In the genomic region with DNA sequence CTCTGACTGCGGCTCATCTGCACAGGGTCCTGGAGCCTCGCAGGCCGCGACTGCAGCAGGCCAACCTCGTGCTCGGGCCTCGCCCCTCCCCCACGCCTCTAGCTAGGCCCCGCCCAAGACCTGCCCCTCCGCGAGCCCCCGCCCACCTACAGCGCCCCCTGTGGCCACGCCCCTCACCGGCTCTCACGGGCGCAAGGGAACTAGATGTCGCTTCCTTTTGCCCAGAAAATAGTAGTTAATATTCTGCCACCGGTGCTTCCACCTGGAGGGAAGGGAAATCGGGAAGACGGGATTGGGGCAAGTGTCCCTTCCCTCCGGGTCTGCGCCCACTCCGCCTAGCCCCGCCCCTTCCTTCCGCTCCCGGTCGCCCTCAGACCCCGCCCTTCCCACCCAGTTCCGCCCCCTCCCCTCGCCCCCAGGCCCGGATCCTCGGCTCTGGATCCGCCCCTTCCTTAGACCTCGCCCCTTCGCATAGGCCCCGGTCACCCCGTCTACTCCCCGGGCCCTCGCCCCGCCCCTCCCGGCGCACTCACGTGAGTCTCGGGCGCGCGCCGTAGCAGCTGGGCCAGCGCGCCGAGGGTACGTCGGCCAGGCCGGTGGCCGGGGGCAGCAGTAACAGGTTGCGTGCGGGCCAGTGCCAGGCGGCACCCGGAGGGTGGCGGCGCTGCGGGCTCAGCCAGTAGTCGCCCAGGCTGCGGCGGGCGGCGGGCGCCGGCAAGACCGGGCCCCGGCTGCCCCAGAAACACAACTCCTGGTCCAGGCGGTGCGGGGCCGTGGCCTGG, we compare ENCODE assay signal across 8 cellular contexts. TPM values are rescaled to one million over a fixed set of nuclear protein-coding genes. Genes with fewer than 3 reads are reported as not detected.
DNase-seq lines count a peak whose midpoint lies in the region; ATAC-seq lines count a peak whose summit lies in the region.

No MANE protein-coding gene starts in this region.

- no peaks in the 10 kb centered on the region for H3K27me3 ChIP-seq in endocrine pancreas (ENCODE audit: control insufficient read depth, insufficient read depth, low read length)

- ATAC-seq in GM19468 (IDR thresholded peaks at IDR 0.05; ENCODE audit: extremely low read depth, unreplicated experiment), result peak; percentile 61

- no peak overlapping the region for H3K4me3 ChIP-seq in endocrine pancreas (ENCODE audit: control insufficient read depth, insufficient read depth, low read length)

- DNase-seq in COR-L47 (lab: John Stamatoyannopoulos, UW) (peak; percentile 95), HT1080 (ENCODE audit: low read depth) (peak; percentile 70), NOMO-1 (lab: John Stamatoyannopoulos, UW; ENCODE audit: unreplicated experiment in 2 of 2) (peak; percentile 85 to 88), mesenteric fat pad (ENCODE audit: low spot score) (peak; percentile 97)
- peak; percentile 66 to 80 (median 75) for DNase-seq in activated CD8-positive, alpha-beta memory T cell treated with anti-CD3 and anti-CD28 coated beads for 48 hours (ENCODE audit: low read depth in 2 of 3, low spot score in 2 of 3)
- peak; percentile 83 for DNase-seq in stimulated activated CD8-positive, alpha-beta memory T cell treated with anti-CD3 and anti-CD28 coated beads, Interleukin-15, amount 100 ng/mL, for 1 hour (ENCODE audit: low read depth)

- no peaks in the 10 kb centered on the region for H3K9me3 ChIP-seq in endocrine pancreas (ENCODE audit: control insufficient read depth, low read length)

- no peaks in the 10 kb centered on the region for H3K4me1 ChIP-seq in endocrine pancreas (ENCODE audit: control insufficient read depth, insufficient read depth, low read length)

- peak overlapping the region; percentile 90 for H3K9ac ChIP-seq in endocrine pancreas (ENCODE audit: control insufficient read depth, insufficient read depth, low read length)

- no peaks in the 10 kb centered on the region for H3K36me3 ChIP-seq in endocrine pancreas (ENCODE audit: control insufficient read depth, insufficient read depth, low read length)

RNA-seq across cellular contexts. Expression of gene FAM229A, which starts 11.0 kb away (rescaled TPM):
- 1.2 and 1.9 TPM in 2 replicates for total RNA-seq in HT1080 (2014; rRNA removed; shearing (Covaris generic))
- polyA plus RNA-seq in HT1080 (2015; cell fraction: cytosol; rRNA removed), result 0.58 and 1.1 TPM in 2 replicates
- 38.6 and 39.2 TPM in 2 replicates for polyA plus RNA-seq in HT1080 (2015; cell fraction: nucleus; rRNA removed)
- 6.2 TPM for total RNA-seq in mesenteric fat pad

RNA-seq across cellular contexts. Expression of gene TSSK3, which starts 11.1 kb away (rescaled TPM):
- 0.60 TPM in 1 of 2 replicates, not detected in the other for total RNA-seq in HT1080 (2014; rRNA removed; shearing (Covaris generic))
- polyA plus RNA-seq in HT1080 (2015; cell fraction: cytosol; rRNA removed), result 0.34 and 0.67 TPM in 2 replicates
- 1.6 and 3.7 TPM in 2 replicates for polyA plus RNA-seq in HT1080 (2015; cell fraction: nucleus; rRNA removed)
- 1.2 TPM for total RNA-seq in mesenteric fat pad

RNA-seq across cellular contexts. Expression of gene MARCKSL1, which starts 15.2 kb away (rescaled TPM):
- 89.4 and 127 TPM in 2 replicates for total RNA-seq in HT1080 (2014; rRNA removed; shearing (Covaris generic))
- 130 and 148 TPM in 2 replicates for polyA plus RNA-seq in HT1080 (2015; cell fraction: cytosol; rRNA removed)
- polyA plus RNA-seq in HT1080 (2015; cell fraction: nucleus; rRNA removed), result 61.1 and 61.3 TPM in 2 replicates
- total RNA-seq in mesenteric fat pad, result 51.8 TPM

RNA-seq across cellular contexts. Expression of gene BSDC1, which starts 43.0 kb away (rescaled TPM):
- total RNA-seq in HT1080 (2014; rRNA removed; shearing (Covaris generic)), result 31.8 and 33.4 TPM in 2 replicates
- polyA plus RNA-seq in HT1080 (2015; cell fraction: cytosol; rRNA removed), result 37.5 and 41.3 TPM in 2 replicates
- 69.3 and 81.2 TPM in 2 replicates for polyA plus RNA-seq in HT1080 (2015; cell fraction: nucleus; rRNA removed)
- 63.2 TPM for total RNA-seq in mesenteric fat pad

RNA-seq across cellular contexts. Expression of gene HDAC1, which starts 59.4 kb away (rescaled TPM):
- 123 and 126 TPM in 2 replicates for total RNA-seq in HT1080 (2014; rRNA removed; shearing (Covaris generic))
- polyA plus RNA-seq in HT1080 (2015; cell fraction: cytosol; rRNA removed), result 118 and 122 TPM in 2 replicates
- polyA plus RNA-seq in HT1080 (2015; cell fraction: nucleus; rRNA removed), result 179 and 182 TPM in 2 replicates
- total RNA-seq in mesenteric fat pad, result 32.3 TPM
